Comparison of ENCODE assay signal across 8 cellular contexts in the genomic region with DNA sequence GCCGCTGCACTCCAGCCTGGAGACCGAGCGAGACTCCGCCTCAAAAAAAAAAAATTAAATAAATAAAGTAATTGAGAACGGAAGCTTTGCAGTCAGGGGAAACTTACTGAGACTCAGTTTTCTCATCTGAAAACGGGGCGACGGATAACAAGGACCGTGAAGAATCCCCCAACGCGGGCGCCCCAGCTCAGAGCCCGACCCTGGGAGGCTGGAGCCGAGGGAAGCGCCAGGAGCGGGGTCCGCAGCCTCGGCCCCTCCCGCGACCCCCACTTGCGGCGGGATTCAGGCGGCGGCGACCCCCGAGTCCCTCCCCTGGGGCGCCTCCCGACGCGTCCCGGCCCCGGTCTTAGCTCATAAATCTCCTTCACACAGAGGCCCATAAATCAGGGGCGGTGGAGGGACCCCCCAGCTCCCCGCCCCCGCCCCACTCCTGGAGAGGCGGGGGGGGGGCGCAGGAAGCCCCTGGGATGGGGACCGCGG. TPM values are rescaled to one million over a fixed set of nuclear protein-coding genes. Genes with fewer than 3 reads are reported as not detected.
DNase-seq lines count a peak whose midpoint lies in the region; ATAC-seq and TF ChIP-seq lines count a peak whose summit lies in the region.

No MANE protein-coding gene starts in this region.

- dilution Hi-C loops in IMR-90 (cut with HindIII; ENCODE audit: low sequenced_read_pairs, unreplicated experiment) = no loop called here
- dilution Hi-C loops in mammary epithelial cell (cut with HindIII; ENCODE audit: low sequenced_read_pairs) = loop anchor here (10.0 kb wide), 2 partner anchors 205 to 215 kb away; no protein-coding TSS in a partner anchor

- peak overlapping the region; percentile 87 for H3K4me3 Mint-ChIP-seq in memory B cell

- H2BK120ac ChIP-seq in IMR-90 (ENCODE audit: low read depth, low read length) = no peak overlapping the region

- H3K18ac ChIP-seq in IMR-90 (ENCODE audit: low read depth, low read length) = no peak overlapping the region

- H3K14ac ChIP-seq in IMR-90 (replicated peaks; ENCODE audit: low read depth, low read length) = no peak overlapping the region

- no peaks in the 10 kb centered on the region for H3K9me1 ChIP-seq in IMR-90 (ENCODE audit: insufficient read depth, low read length)

- H3K56ac ChIP-seq in IMR-90 (ENCODE audit: extremely low read depth, insufficient read depth, low read length) = no peak overlapping the region

- no peaks in the 10 kb centered on the region for H3K9me3 ChIP-seq in A673 (ENCODE audit: low read depth, low read length, poor library complexity, severe bottlenecking)
- H3K9me3 ChIP-seq in IMR-90 (ENCODE audit: control insufficient read depth, insufficient read depth, low read length) = no peaks in the 10 kb centered on the region
- no peaks in the 10 kb centered on the region for H3K9me3 ChIP-seq in mammary epithelial cell (replicated peaks; ENCODE audit: insufficient read depth, low read length)

- WGBS in IMR-90 (ENCODE audit: extremely low coverage in 2 of 2, insufficient read length in 1 of 2), 2 experiments = 0% methylated on average over 8 of the region's 39 CpGs; no CpG with 5 or more reads in 1 of the 2 experiments
- 2% methylated on average over 13 of the region's 39 CpGs for WGBS in mammary epithelial cell (ENCODE audit: low coverage, missing lambda C conversion rate)

- H2BK5ac ChIP-seq in IMR-90 (ENCODE audit: low read depth, low read length, poor library complexity, severe bottlenecking) = no peak overlapping the region

- POLR2A ChIA-PET in A673 (lab: Charles Lee; ENCODE audit: low non-redundant PET) (interaction anchor here (0.6 to 0.7 kb wide), 3 partner anchors 11 to 133 kb away, joined by 3 to 11 read pairs (median 6); no protein-coding TSS in a partner anchor), IMR-90 (lab: Charles Lee; ENCODE audit: unreplicated experiment) (interaction anchor here (0.6 to 0.7 kb wide), 2 partner anchors 120 to 369 kb away, joined by 4 read pairs; no protein-coding TSS in a partner anchor)

- no peaks in the 10 kb centered on the region for H3K27me3 ChIP-seq in A673 (replicated peaks; ENCODE audit: insufficient read depth, low read depth, low read length, poor library complexity)
- H3K27me3 ChIP-seq in IMR-90 (ENCODE audit: control insufficient read depth, insufficient read depth, low read length) = peaks cover 5% of the 10 kb centered on the region
- peaks cover 3% of the 10 kb centered on the region for H3K27me3 ChIP-seq in mammary epithelial cell (ENCODE audit: insufficient read depth, low read length)

- peak overlapping the region; percentile 57 for H2AK9ac ChIP-seq in IMR-90 (replicated peaks; ENCODE audit: low read depth, low read length, poor library complexity)

- TF ChIP-seq CTCF in A673 (conservative IDR thresholded peaks at IDR 0.05; ENCODE audit: low read depth, low read length) (no peak), IMR-90 (conservative IDR thresholded peaks at IDR 0.05; ENCODE audit: low read depth, low read length) (no peak), mammary epithelial cell (conservative IDR thresholded peaks at IDR 0.05 in 1 of 2, IDR thresholded peaks at IDR 0.05 in 1 of 2; ENCODE audit: extremely low read depth in 1 of 2, insufficient read depth in 1 of 2, low read depth in 1 of 2, low read length in 2 of 2) (no peak)

- no peak overlapping the region for H3K27ac ChIP-seq in A673 (ENCODE audit: low read depth, low read length, poor library complexity, severe bottlenecking)
- H3K27ac ChIP-seq in IMR-90 (ENCODE audit: insufficient read depth, low read length) = no peak overlapping the region
- H3K27ac ChIP-seq in mammary epithelial cell (ENCODE audit: insufficient read depth, low read depth, low read length) = no peak overlapping the region

- no peak overlapping the region for H3K27ac Mint-ChIP-seq in memory B cell

- H4K8ac ChIP-seq in IMR-90 (ENCODE audit: low read depth in 2 of 2, low read length in 2 of 2) = peak overlapping the region in 1 of 2 experiments; percentile 42; a peak in 1 of 4 replicates

- H3K4me3 ChIP-seq in A673 (ENCODE audit: low read depth, low read length, poor library complexity, severe bottlenecking) = peak overlapping the region; percentile 62
- peak overlapping the region; percentile 79 for H3K4me3 ChIP-seq in IMR-90 (ENCODE audit: insufficient read depth, low read depth, low read length)
- H3K4me3 ChIP-seq in mammary epithelial cell (replicated peaks in 1 of 3; ENCODE audit: insufficient read depth in 1 of 3, low read depth in 2 of 3, low read length in 3 of 3) = peak overlapping the region; percentile 24 to 65 (median 41)

- H2AK5ac ChIP-seq in IMR-90 (ENCODE audit: low read depth, low read length) = no peak overlapping the region

- intact Hi-C loops in A673 (cut with micrococcal nuclease; ENCODE audit: unreplicated experiment) (loop anchor here (5.0 kb wide), 1 partner anchor 257 kb away; the partner anchor contains the start of gene INPP5K), IMR-90 (cut with micrococcal nuclease) (loop anchor here (1.0 to 5.0 kb wide), 4 partner anchors 72 to 387 kb away; partner anchors contain the start of genes RILP and SCARF1), mammary epithelial cell (cut with micrococcal nuclease) (loop anchor here (1.0 kb wide), 4 partner anchors 72 to 389 kb away; partner anchors contain the start of gene RILP)

- TF ChIP-seq RAD21 in IMR-90 (IDR thresholded peaks at IDR 0.05; ENCODE audit: low read length) = no peak

- H3K36me3 ChIP-seq in A673 (ENCODE audit: insufficient read depth, low read length, poor library complexity, severe bottlenecking) (no peaks in the 10 kb centered on the region), IMR-90 (ENCODE audit: control insufficient read depth, insufficient read depth, low read length) (no peaks in the 10 kb centered on the region), mammary epithelial cell (ENCODE audit: insufficient read depth, low read length) (no peaks in the 10 kb centered on the region)

- H2BK20ac ChIP-seq in IMR-90 (ENCODE audit: low read depth, low read length) = no peak overlapping the region

- H2BK15ac ChIP-seq in IMR-90 (ENCODE audit: low read depth, low read length) = no peak overlapping the region

- no peaks in the 10 kb centered on the region for H3K79me1 ChIP-seq in IMR-90 (ENCODE audit: low read depth in 1 of 2, low read length in 2 of 2)

- no peak overlapping the region for H4K5ac ChIP-seq in IMR-90 (ENCODE audit: low read depth, low read length)

- peaks cover 4% of the 10 kb centered on the region for H3K4me1 Mint-ChIP-seq in memory B cell

- H2AFZ ChIP-seq in IMR-90 (replicated peaks; ENCODE audit: low read length, poor library complexity) (peak overlapping the region; percentile 99), mammary epithelial cell (ENCODE audit: low read depth, low read length) (peak overlapping the region; percentile 26)

- H4K20me1 ChIP-seq in IMR-90 (ENCODE audit: insufficient read depth, low read length) (no peaks in the 10 kb centered on the region), mammary epithelial cell (ENCODE audit: insufficient read depth, low read length) (no peaks in the 10 kb centered on the region)

- H3K9ac ChIP-seq in IMR-90 (ENCODE audit: low read depth, low read length) = no peak overlapping the region
- H3K9ac ChIP-seq in mammary epithelial cell (ENCODE audit: insufficient read depth, low read length) = no peak overlapping the region

- H3K23ac ChIP-seq in IMR-90 (ENCODE audit: low read depth, low read length) = no peak overlapping the region

- BruUV-seq in A673 (replicated peaks; lab: Mats Ljungman, UMichigan) (no TSS peak), IMR-90 (replicated peaks; lab: Mats Ljungman, UMichigan) (no TSS peak), mammary epithelial cell (replicated peaks; lab: Mats Ljungman, UMichigan) (no TSS peak)

- TF ChIP-seq POLR2A in IMR-90 (IDR thresholded peaks at IDR 0.05; ENCODE audit: low read depth, low read length) = no peak

- in situ Hi-C loops in IMR-90 (cut with MboI; ENCODE audit: low sequenced_read_pairs) = no loop called here
- in situ Hi-C loops in mammary epithelial cell (cut with MboI; ENCODE audit: low sequenced_read_pairs in 2 of 2) = loop anchor here (10.0 to 25.0 kb wide), 4 partner anchors 75 to 377 kb away; partner anchors contain the start of genes INPP5K (in 1 of the 2), RILP (in 1 of the 2), SCARF1 (in 1 of the 2) and SLC43A2 (in 1 of the 2)
- in situ Hi-C loops in G401 (cut with HindIII; ENCODE audit: low sequenced_read_pairs) = loop anchor here (10.0 kb wide), 1 partner anchor 245 kb away; no protein-coding TSS in a partner anchor

- no peaks in the 10 kb centered on the region for H3K9me3 Mint-ChIP-seq in memory B cell

- no peak overlapping the region for H4K91ac ChIP-seq in IMR-90 (ENCODE audit: insufficient read depth, low read depth, low read length)

- H3K79me2 ChIP-seq in mammary epithelial cell (ENCODE audit: insufficient read depth, low read length) = no peaks in the 10 kb centered on the region

- H3K36me3 Mint-ChIP-seq in memory B cell = no peaks in the 10 kb centered on the region

- peaks cover 3% of the 10 kb centered on the region for H3K4me1 ChIP-seq in A673 (ENCODE audit: insufficient read depth, low read length, poor library complexity, severe bottlenecking)
- H3K4me1 ChIP-seq in IMR-90 (ENCODE audit: control insufficient read depth, insufficient read depth, low read length) = no peaks in the 10 kb centered on the region
- peaks cover 4% of the 10 kb centered on the region for H3K4me1 ChIP-seq in mammary epithelial cell (ENCODE audit: insufficient read depth, low read length)

- peaks cover 12% of the 10 kb centered on the region for H3K27me3 Mint-ChIP-seq in memory B cell

- H3K4ac ChIP-seq in IMR-90 (ENCODE audit: low read depth, low read length) = no peak overlapping the region

- no peak; the same call in 1 of the 2 replicates for ATAC-seq in IMR-90 (ENCODE audit: low read depth)
- peak; percentile 46 for ATAC-seq in memory B cell (ENCODE audit: low read depth)
- ATAC-seq in GM18511 (IDR thresholded peaks at IDR 0.05; ENCODE audit: unreplicated experiment) = no peak

- CTCF ChIA-PET in A673 (lab: Charles Lee) = interaction anchor here (0.6 to 1.4 kb wide), 5 partner anchors 43 to 389 kb away, joined by 3 to 9 read pairs (median 3); partner anchors contain the start of gene INPP5K
- CTCF ChIA-PET in IMR-90 (lab: Yijun Ruan, JAX) = interaction anchor here (0.5 to 1.1 kb wide), 2 partner anchors 9 to 46 kb away, joined by 3 read pairs; no protein-coding TSS in a partner anchor
- CTCF ChIA-PET in mammary epithelial cell (lab: Charles Lee; ENCODE audit: low non-redundant PET) = interaction anchor here (0.5 to 1.0 kb wide), 3 partner anchors 72 to 409 kb away, joined by 4 to 12 read pairs (median 4); partner anchors contain the start of gene INPP5K

- H3K4me2 ChIP-seq in IMR-90 (ENCODE audit: low read depth, low read length) (peak overlapping the region; percentile 62), mammary epithelial cell (ENCODE audit: insufficient read depth, low read depth, low read length) (peak overlapping the region; percentile 80)

- DNase-seq in A673 (ENCODE audit: low spot score) = peak; percentile 67
- DNase-seq in IMR-90 = no peak
- DNase-seq in mammary epithelial cell = no peak
- DNase-seq in memory B cell (ENCODE audit: low spot score in 2 of 2) = no peak
- DNase-seq in HuH-7.5 (ENCODE audit: low spot score) = no peak
- no peak for DNase-seq in central memory CD4-positive, alpha-beta T cell
- no peak for DNase-seq in G401 (ENCODE audit: low spot score)

RNA-seq across cellular contexts. Expression of gene BHLHA9, which starts 10.3 kb away (rescaled TPM):
- total RNA-seq in A673 (2021) (not detected in 2 replicates), IMR-90 (2012; rRNA removed) (not detected in 2 replicates), mammary epithelial cell (not detected)
- polyA plus RNA-seq in IMR-90 (2012; rRNA removed) (not detected in 2 replicates), mammary epithelial cell (not detected)
- polyA plus RNA-seq in IMR-90 (2012; cell fraction: cytosol; rRNA removed) = not detected in 2 replicates
- polyA plus RNA-seq in IMR-90 (2012; cell fraction: nucleus; rRNA removed; ENCODE audit: low replicate concordance) = not detected in 2 replicates
- not detected for polyA minus RNA-seq in mammary epithelial cell
- not detected in 2 replicates for total RNA-seq in G401 (2014; rRNA removed; shearing (Covaris generic))

RNA-seq across cellular contexts. Expression of gene TRARG1, which starts 19.5 kb away (rescaled TPM):
- total RNA-seq in A673 (2021) (not detected in 2 replicates), IMR-90 (2012; rRNA removed) (not detected in 2 replicates), mammary epithelial cell (not detected)
- polyA plus RNA-seq in IMR-90 (2012; rRNA removed) (not detected in 2 replicates), mammary epithelial cell (not detected)
- polyA plus RNA-seq in IMR-90 (2012; cell fraction: cytosol; rRNA removed) = not detected in 2 replicates
- not detected in 2 replicates for polyA plus RNA-seq in IMR-90 (2012; cell fraction: nucleus; rRNA removed; ENCODE audit: low replicate concordance)
- not detected for polyA minus RNA-seq in mammary epithelial cell
- 0.17 TPM in 1 of 2 replicates, not detected in the other for total RNA-seq in G401 (2014; rRNA removed; shearing (Covaris generic))
